ENCODE assay signal across 22 cellular contexts in genomic region chr4:122514671-122515070, GRCh38. TPM values are rescaled to one million over a fixed set of nuclear protein-coding genes. Genes with fewer than 3 reads are reported as not detected.
"Had no signal": no experiment of that assay in that cellular context is flagged by ENCODE, and none has a peak within 500 bp of the region (broad histone marks: within the 10 kb centered on the region; RNA-seq: fewer than 3 reads in every experiment).

No MANE protein-coding gene starts in this region.

- H3K4me1 Mint-ChIP-seq: activated B cell treated with CpG ODN at 0.5 μM for 24 hours; activated naive CD8-positive, alpha-beta T cell treated with anti-CD3 and anti-CD28 coated beads, Interleukin-2, amount 10 ng/mL, durations not matched to agents 7 days and 5 days had no signal

- ATAC-seq: HepG2 had no signal

- H3K27ac Mint-ChIP-seq: activated B cell treated with CpG ODN at 0.5 μM for 24 hours; activated naive CD8-positive, alpha-beta T cell treated with anti-CD3 and anti-CD28 coated beads, Interleukin-2, amount 10 ng/mL, durations not matched to agents 7 days and 5 days; T-helper 1 cell treated with Interleukin-12 subunit alpha and Interleukin-12 subunit beta and Interleukin-4 antibody, amounts not matched to agents 30 μg/mL and 1 μg/mL, for 36 hours had no signal

- DNase-seq: activated B cell treated with CpG ODN at 0.5 μM for 24 hours; activated CD4-positive, alpha-beta T cell treated with anti-CD3 and anti-CD28 coated beads for 1 hour; activated CD8-positive, alpha-beta memory T cell treated with anti-CD3 and anti-CD28 coated beads for 24 hours; activated effector memory CD4-positive, alpha-beta T cell treated with Interleukin-2 at 50 U/mL for 16 hours; activated naive CD4-positive, alpha-beta T cell treated with Interleukin-2 at 50 U/mL for 16 hours; activated naive CD8-positive, alpha-beta T cell treated with anti-CD3 and anti-CD28 coated beads, Interleukin-2, amount 10 ng/mL, durations not matched to agents 7 days and 5 days; adrenal gland; anterior cingulate cortex; cerebellar nuclear complex; MM.1S; NCI-H1105; NCI-H1436; NCI-H187; NCI-H2081; NCI-H446; NCI-H524; PC-9; SHP77 treated with DMSO at 0.1 percent for 48 hours had no signal

- H3K9me3 Mint-ChIP-seq: activated B cell treated with CpG ODN at 0.5 μM for 24 hours; activated naive CD8-positive, alpha-beta T cell treated with anti-CD3 and anti-CD28 coated beads, Interleukin-2, amount 10 ng/mL, durations not matched to agents 7 days and 5 days had no signal

- H3K4me3 Mint-ChIP-seq: activated B cell treated with CpG ODN at 0.5 μM for 24 hours; activated naive CD8-positive, alpha-beta T cell treated with anti-CD3 and anti-CD28 coated beads, Interleukin-2, amount 10 ng/mL, durations not matched to agents 7 days and 5 days; T-helper 1 cell treated with Interleukin-12 subunit alpha and Interleukin-12 subunit beta and Interleukin-4 antibody, amounts not matched to agents 30 μg/mL and 1 μg/mL, for 36 hours had no signal

RNA-seq across cellular contexts. Expression of gene IL2, which starts 58.1 kb away (rescaled TPM):
- total RNA-seq: activated B cell treated with CpG ODN at 0.5 μM for 24 hours, cardiac septum, HepG2, PC-9, SK-MEL-5 had no signal
